ENCODE assay signal across 1 cellular context in the genomic region with DNA sequence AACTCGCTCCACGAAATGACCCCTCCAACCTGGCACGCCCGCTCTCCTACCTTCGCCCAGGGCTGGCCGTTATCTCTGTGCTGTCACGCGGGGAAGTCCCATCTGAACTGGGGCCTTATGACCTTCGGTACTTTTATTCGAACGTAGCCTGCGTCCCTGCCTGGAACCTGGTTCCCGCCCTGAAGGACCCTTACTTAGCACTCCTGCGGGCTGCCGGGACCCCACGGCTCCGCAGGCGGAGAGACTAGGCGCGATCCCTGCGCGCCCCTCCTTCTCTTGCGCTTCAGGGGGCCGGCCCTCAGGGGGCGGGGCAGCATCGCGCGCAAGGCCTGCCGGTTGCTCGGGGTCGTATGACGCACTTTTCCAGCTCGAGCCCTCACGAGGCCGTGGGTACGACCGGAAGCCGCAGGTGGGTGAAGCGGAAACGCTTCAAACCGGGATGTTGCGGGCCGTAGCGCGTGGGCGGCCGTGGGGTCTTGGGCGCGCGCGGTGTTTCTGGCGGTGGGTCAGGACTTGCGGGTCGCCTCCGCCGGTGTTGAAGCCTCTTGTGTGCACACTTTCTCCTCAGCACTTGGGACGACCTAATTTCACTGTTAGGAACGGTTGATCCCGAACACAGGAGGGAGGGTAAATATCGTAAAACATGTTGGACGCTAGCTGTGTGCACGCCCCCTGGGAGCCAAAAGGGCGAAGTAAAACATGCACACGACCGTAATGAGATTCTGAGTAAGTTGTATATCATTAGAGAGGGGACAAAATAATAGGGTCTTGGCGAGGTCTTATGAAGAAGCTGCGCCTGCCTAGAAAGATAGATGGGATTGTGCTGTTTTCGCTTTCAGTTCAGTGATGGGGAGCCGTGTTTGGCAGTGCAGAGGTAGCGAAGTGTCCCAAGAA.
TF ChIP-seq lines count a peak whose summit lies in the region.

A gene (plus strand): TSS at position 325 of the 894 bp plus-strand sequence. CDS start 6,991 bp downstream, outside the sequence.
A gene with protein sequence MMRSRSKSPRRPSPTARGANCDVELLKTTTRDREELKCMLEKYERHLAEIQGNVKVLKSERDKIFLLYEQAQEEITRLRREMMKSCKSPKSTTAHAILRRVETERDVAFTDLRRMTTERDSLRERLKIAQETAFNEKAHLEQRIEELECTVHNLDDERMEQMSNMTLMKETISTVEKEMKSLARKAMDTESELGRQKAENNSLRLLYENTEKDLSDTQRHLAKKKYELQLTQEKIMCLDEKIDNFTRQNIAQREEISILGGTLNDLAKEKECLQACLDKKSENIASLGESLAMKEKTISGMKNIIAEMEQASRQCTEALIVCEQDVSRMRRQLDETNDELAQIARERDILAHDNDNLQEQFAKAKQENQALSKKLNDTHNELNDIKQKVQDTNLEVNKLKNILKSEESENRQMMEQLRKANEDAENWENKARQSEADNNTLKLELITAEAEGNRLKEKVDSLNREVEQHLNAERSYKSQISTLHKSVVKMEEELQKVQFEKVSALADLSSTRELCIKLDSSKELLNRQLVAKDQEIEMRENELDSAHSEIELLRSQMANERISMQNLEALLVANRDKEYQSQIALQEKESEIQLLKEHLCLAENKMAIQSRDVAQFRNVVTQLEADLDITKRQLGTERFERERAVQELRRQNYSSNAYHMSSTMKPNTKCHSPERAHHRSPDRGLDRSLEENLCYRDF (minus strand): TSS at position 300 of the 894 bp plus-strand sequence. CDS start 45,503 bp downstream, outside the sequence.

TF ChIP-seq in HepG2, 621 proteins besides CTCF, POLR2A, EP300 and RAD21 (continued from another document and continues in another):
- TF ChIP-seq, protein P1, sequence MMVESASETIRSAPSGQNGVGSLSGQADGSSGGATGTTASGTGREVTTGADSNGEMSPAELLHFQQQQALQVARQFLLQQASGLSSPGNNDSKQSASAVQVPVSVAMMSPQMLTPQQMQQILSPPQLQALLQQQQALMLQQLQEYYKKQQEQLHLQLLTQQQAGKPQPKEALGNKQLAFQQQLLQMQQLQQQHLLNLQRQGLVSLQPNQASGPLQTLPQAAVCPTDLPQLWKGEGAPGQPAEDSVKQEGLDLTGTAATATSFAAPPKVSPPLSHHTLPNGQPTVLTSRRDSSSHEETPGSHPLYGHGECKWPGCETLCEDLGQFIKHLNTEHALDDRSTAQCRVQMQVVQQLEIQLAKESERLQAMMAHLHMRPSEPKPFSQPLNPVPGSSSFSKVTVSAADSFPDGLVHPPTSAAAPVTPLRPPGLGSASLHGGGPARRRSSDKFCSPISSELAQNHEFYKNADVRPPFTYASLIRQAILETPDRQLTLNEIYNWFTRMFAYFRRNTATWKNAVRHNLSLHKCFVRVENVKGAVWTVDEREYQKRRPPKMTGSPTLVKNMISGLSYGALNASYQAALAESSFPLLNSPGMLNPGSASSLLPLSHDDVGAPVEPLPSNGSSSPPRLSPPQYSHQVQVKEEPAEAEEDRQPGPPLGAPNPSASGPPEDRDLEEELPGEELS (CRISPR knock-in tag; IDR thresholded peaks at IDR 0.05) = peak; percentile 82; the same call in 1 of the 2 replicates
- TF ChIP-seq, protein P2, sequence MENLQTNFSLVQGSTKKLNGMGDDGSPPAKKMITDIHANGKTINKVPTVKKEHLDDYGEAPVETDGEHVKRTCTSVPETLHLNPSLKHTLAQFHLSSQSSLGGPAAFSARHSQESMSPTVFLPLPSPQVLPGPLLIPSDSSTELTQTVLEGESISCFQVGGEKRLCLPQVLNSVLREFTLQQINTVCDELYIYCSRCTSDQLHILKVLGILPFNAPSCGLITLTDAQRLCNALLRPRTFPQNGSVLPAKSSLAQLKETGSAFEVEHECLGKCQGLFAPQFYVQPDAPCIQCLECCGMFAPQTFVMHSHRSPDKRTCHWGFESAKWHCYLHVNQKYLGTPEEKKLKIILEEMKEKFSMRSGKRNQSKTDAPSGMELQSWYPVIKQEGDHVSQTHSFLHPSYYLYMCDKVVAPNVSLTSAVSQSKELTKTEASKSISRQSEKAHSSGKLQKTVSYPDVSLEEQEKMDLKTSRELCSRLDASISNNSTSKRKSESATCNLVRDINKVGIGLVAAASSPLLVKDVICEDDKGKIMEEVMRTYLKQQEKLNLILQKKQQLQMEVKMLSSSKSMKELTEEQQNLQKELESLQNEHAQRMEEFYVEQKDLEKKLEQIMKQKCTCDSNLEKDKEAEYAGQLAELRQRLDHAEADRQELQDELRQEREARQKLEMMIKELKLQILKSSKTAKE (CRISPR knock-in tag; IDR thresholded peaks at IDR 0.05; ENCODE audit: borderline replicate concordance) = no peak
- peak; percentile 74 for TF ChIP-seq ZNF790 (CRISPR knock-in tag; IDR thresholded peaks at IDR 0.05; ENCODE audit: borderline replicate concordance)
- TF ChIP-seq ZNF616 (CRISPR knock-in tag; IDR thresholded peaks at IDR 0.05; ENCODE audit: low read depth) = peak; percentile 98
- peak; percentile 99 for TF ChIP-seq ZNF138 (CRISPR knock-in tag; IDR thresholded peaks at IDR 0.05; ENCODE audit: low read depth)
- TF ChIP-seq ZNF569 (CRISPR knock-in tag; IDR thresholded peaks at IDR 0.05; ENCODE audit: borderline replicate concordance) = peak; percentile 98; the same call in 1 of the 2 replicates
- peak; percentile 59; the same call in 1 of the 2 replicates for TF ChIP-seq FOXJ3 (CRISPR knock-in tag; IDR thresholded peaks at IDR 0.05; ENCODE audit: borderline replicate concordance)
- TF ChIP-seq POGZ (CRISPR knock-in tag; IDR thresholded peaks at IDR 0.05) = peak; percentile 98
- TF ChIP-seq ZNF282 (IDR thresholded peaks at IDR 0.05; ENCODE audit: partially characterized antibody) = no peak
- TF ChIP-seq KDM5A (IDR thresholded peaks at IDR 0.05; ENCODE audit: borderline replicate concordance, low read length) = peak; percentile 87
- TF ChIP-seq NFKB2 (CRISPR knock-in tag; IDR thresholded peaks at IDR 0.05; ENCODE audit: borderline replicate concordance) = peak; percentile 98
- peak; percentile 88 for TF ChIP-seq FOSL2 (CRISPR knock-in tag; IDR thresholded peaks at IDR 0.05)
- TF ChIP-seq GPN1 (CRISPR knock-in tag; IDR thresholded peaks at IDR 0.05; ENCODE audit: borderline replicate concordance) = peak; percentile 63; the same call in 1 of the 2 replicates
- TF ChIP-seq ZNF382 (CRISPR knock-in tag; IDR thresholded peaks at IDR 0.05; ENCODE audit: borderline replicate concordance) = no peak
- TF ChIP-seq, protein P3, sequence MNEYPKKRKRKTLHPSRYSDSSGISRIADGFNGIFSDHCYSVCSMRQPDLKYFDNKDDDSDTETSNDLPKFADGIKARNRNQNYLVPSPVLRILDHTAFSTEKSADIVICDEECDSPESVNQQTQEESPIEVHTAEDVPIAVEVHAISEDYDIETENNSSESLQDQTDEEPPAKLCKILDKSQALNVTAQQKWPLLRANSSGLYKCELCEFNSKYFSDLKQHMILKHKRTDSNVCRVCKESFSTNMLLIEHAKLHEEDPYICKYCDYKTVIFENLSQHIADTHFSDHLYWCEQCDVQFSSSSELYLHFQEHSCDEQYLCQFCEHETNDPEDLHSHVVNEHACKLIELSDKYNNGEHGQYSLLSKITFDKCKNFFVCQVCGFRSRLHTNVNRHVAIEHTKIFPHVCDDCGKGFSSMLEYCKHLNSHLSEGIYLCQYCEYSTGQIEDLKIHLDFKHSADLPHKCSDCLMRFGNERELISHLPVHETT (CRISPR knock-in tag; conservative IDR thresholded peaks at IDR 0.05) = peak; percentile 98
- peak; percentile 99 for TF ChIP-seq REPIN1 (CRISPR knock-in tag; IDR thresholded peaks at IDR 0.05; ENCODE audit: borderline replicate concordance, low read depth)
- TF ChIP-seq ZNF383 (CRISPR knock-in tag; IDR thresholded peaks at IDR 0.05; ENCODE audit: borderline replicate concordance) = peak; percentile 96; the same call in 1 of the 2 replicates
- TF ChIP-seq, protein P4, sequence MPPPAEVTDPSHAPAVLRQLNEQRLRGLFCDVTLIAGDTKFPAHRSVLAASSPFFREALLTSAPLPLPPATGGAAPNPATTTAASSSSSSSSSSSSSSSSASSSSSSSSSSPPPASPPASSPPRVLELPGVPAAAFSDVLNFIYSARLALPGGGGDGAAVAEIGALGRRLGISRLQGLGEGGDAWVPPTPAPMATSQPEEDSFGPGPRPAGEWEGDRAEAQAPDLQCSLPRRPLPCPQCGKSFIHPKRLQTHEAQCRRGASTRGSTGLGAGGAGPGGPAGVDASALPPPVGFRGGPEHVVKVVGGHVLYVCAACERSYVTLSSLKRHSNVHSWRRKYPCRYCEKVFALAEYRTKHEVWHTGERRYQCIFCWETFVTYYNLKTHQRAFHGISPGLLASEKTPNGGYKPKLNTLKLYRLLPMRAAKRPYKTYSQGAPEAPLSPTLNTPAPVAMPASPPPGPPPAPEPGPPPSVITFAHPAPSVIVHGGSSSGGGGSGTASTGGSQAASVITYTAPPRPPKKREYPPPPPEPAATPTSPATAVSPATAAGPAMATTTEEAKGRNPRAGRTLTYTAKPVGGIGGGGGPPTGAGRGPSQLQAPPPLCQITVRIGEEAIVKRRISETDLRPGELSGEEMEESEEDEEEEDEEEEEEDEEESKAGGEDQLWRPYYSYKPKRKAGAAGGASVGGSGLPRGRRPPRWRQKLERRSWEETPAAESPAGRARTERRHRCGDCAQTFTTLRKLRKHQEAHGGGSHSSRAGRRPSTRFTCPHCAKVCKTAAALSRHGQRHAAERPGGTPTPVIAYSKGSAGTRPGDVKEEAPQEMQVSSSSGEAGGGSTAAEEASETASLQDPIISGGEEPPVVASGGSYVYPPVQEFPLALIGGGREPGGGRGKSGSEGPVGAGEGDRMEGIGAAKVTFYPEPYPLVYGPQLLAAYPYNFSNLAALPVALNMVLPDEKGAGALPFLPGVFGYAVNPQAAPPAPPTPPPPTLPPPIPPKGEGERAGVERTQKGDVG (CRISPR knock-in tag; IDR thresholded peaks at IDR 0.05; ENCODE audit: borderline replicate concordance) = peak; percentile 97; the same call in 1 of the 2 replicates
- TF ChIP-seq, protein P5, sequence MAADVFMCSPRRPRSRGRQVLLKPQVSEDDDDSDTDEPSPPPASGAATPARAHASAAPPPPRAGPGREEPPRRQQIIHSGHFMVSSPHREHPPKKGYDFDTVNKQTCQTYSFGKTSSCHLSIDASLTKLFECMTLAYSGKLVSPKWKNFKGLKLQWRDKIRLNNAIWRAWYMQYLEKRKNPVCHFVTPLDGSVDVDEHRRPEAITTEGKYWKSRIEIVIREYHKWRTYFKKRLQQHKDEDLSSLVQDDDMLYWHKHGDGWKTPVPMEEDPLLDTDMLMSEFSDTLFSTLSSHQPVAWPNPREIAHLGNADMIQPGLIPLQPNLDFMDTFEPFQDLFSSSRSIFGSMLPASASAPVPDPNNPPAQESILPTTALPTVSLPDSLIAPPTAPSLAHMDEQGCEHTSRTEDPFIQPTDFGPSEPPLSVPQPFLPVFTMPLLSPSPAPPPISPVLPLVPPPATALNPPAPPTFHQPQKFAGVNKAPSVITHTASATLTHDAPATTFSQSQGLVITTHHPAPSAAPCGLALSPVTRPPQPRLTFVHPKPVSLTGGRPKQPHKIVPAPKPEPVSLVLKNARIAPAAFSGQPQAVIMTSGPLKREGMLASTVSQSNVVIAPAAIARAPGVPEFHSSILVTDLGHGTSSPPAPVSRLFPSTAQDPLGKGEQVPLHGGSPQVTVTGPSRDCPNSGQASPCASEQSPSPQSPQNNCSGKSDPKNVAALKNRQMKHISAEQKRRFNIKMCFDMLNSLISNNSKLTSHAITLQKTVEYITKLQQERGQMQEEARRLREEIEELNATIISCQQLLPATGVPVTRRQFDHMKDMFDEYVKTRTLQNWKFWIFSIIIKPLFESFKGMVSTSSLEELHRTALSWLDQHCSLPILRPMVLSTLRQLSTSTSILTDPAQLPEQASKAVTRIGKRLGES (CRISPR knock-in tag; IDR thresholded peaks at IDR 0.05; ENCODE audit: borderline replicate concordance) = no peak; the same call in 1 of the 2 replicates
- TF ChIP-seq RAD51 (IDR thresholded peaks at IDR 0.05; ENCODE audit: borderline replicate concordance) = no peak
- no peak for TF ChIP-seq HNRNPUL1 (IDR thresholded peaks at IDR 0.05; ENCODE audit: low read depth, low read length)
- peak; percentile 95 for TF ChIP-seq ELF3 (CRISPR knock-in tag; IDR thresholded peaks at IDR 0.05)
- TF ChIP-seq RBM22 (optimal IDR thresholded peaks at IDR 0.05; ENCODE audit: low read length) = peak; percentile 78
- TF ChIP-seq RBFOX2 (IDR thresholded peaks at IDR 0.05; ENCODE audit: low read depth, low read length) = peak; percentile 98
- peak; percentile 46; the same call in 1 of the 2 replicates for TF ChIP-seq HNF4A (CRISPR knock-in tag; IDR thresholded peaks at IDR 0.05)
- peak; percentile 79 for TF ChIP-seq RXRB (CRISPR knock-in tag; IDR thresholded peaks at IDR 0.05; ENCODE audit: borderline replicate concordance)
- peak; percentile 98 for TF ChIP-seq GABPB1 (CRISPR knock-in tag; IDR thresholded peaks at IDR 0.05)
- TF ChIP-seq, protein P6, sequence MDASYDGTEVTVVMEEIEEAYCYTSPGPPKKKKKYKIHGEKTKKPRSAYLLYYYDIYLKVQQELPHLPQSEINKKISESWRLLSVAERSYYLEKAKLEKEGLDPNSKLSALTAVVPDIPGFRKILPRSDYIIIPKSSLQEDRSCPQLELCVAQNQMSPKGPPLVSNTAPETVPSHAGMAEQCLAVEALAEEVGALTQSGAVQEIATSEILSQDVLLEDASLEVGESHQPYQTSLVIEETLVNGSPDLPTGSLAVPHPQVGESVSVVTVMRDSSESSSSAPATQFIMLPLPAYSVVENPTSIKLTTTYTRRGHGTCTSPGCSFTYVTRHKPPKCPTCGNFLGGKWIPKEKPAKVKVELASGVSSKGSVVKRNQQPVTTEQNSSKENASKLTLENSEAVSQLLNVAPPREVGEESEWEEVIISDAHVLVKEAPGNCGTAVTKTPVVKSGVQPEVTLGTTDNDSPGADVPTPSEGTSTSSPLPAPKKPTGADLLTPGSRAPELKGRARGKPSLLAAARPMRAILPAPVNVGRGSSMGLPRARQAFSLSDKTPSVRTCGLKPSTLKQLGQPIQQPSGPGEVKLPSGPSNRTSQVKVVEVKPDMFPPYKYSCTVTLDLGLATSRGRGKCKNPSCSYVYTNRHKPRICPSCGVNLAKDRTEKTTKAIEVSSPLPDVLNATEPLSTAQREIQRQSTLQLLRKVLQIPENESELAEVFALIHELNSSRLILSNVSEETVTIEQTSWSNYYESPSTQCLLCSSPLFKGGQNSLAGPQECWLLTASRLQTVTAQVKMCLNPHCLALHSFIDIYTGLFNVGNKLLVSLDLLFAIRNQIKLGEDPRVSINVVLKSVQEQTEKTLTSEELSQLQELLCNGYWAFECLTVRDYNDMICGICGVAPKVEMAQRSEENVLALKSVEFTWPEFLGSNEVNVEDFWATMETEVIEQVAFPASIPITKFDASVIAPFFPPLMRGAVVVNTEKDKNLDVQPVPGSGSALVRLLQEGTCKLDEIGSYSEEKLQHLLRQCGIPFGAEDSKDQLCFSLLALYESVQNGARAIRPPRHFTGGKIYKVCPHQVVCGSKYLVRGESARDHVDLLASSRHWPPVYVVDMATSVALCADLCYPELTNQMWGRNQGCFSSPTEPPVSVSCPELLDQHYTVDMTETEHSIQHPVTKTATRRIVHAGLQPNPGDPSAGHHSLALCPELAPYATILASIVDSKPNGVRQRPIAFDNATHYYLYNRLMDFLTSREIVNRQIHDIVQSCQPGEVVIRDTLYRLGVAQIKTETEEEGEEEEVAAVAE (CRISPR knock-in tag; IDR thresholded peaks at IDR 0.05; ENCODE audit: borderline replicate concordance) = peak; percentile 90
- no peak for TF ChIP-seq MBD4 (IDR thresholded peaks at IDR 0.05; ENCODE audit: borderline replicate concordance, low read length)
- TF ChIP-seq ZNF326 (CRISPR knock-in tag; IDR thresholded peaks at IDR 0.05; ENCODE audit: borderline replicate concordance) = no peak
- peak; percentile 63; the same call in 1 of the 2 replicates for TF ChIP-seq TP53 (CRISPR knock-in tag; conservative IDR thresholded peaks at IDR 0.05)
